ENCODE assay signal across 13 cellular contexts in genomic region chr1:35264035-35264434, GRCh38. TPM values are rescaled to one million over a fixed set of nuclear protein-coding genes. Genes with fewer than 3 reads are reported as not detected.
DNase-seq lines count a peak whose midpoint lies in the region; ATAC-seq and TF ChIP-seq lines count a peak whose summit lies in the region.
"Had no signal": no experiment of that assay in that cellular context is flagged by ENCODE, and none has a peak within 500 bp of the region (broad histone marks: within the 10 kb centered on the region; RNA-seq: fewer than 3 reads in every experiment).

No MANE protein-coding gene starts in this region.

- H3K4me3 ChIP-seq in GM23338 (no peak overlapping the region), ascending aorta (no peak overlapping the region), trophoblast cell (ENCODE audit: low read depth, low read length) (no peak overlapping the region)
- H3K4me3 ChIP-seq: HAP-1, SJCRH30 had no signal

- 0 out of 2 replicates have a peak, but pooled peaks cover 7% of the 10 kb centered on the region for H3K9me2 ChIP-seq in GM23338 (ENCODE audit: insufficient read depth)

- TF ChIP-seq CTCF in C4-2B (conservative IDR thresholded peaks at IDR 0.05) (no peak), GM23338 (conservative IDR thresholded peaks at IDR 0.05; ENCODE audit: low read depth in 2 of 2) (no peak), ascending aorta (IDR thresholded peaks at IDR 0.05) (no peak)

- no CpG with 5 or more reads among the region's 5 CpGs for WGBS in trophoblast cell (ENCODE audit: extremely low coverage, insufficient coverage, insufficient read length)

- peaks cover 3% of the 10 kb centered on the region; the same call in 1 of the 3 replicates for H3K9me3 Mint-ChIP-seq in GM23338

- peaks cover 8% of the 10 kb centered on the region for H3K79me1 ChIP-seq in trophoblast cell (ENCODE audit: low read length)

- H2BK5ac ChIP-seq in trophoblast cell (ENCODE audit: low read depth, low read length, poor library complexity), result no peak overlapping the region

- no peak overlapping the region for H3K27ac Mint-ChIP-seq in GM23338

- H3K4me1 ChIP-seq in GM23338 (ENCODE audit: insufficient read depth), result peaks cover 12% of the 10 kb centered on the region; the same call in 1 of the 2 replicates
- peaks cover 0 to 10% of the 10 kb centered on the region in 2 donors for H3K4me1 ChIP-seq in ascending aorta
- H3K4me1 ChIP-seq in trophoblast cell (ENCODE audit: control insufficient read depth in 1 of 2, insufficient read depth in 2 of 2, low read length in 2 of 2), result peaks cover 4 to 5% of the 10 kb centered on the region in 2 experiments

- no peak overlapping the region for H2AK5ac ChIP-seq in trophoblast cell (ENCODE audit: low read length)

- no peaks in the 10 kb centered on the region for H3K9me3 ChIP-seq in ascending aorta
- no peaks in the 10 kb centered on the region for H3K9me3 ChIP-seq in trophoblast cell (ENCODE audit: insufficient read depth, low read depth, low read length)
- H3K9me3 ChIP-seq: HAP-1, SJCRH30 had no signal

- intact Hi-C loops in ascending aorta (cut with DNase I), result no loop called here

- no peak overlapping the region for H3K4ac ChIP-seq in trophoblast cell (ENCODE audit: low read depth, low read length)

- H3K36me3 ChIP-seq in GM23338 (ENCODE audit: insufficient read depth) (no peaks in the 10 kb centered on the region), ascending aorta (no peaks in the 10 kb centered on the region), trophoblast cell (ENCODE audit: control insufficient read depth in 1 of 2, insufficient read depth in 2 of 2, low read length in 2 of 2) (no peaks in the 10 kb centered on the region)
- H3K36me3 ChIP-seq: HAP-1, SJCRH30 had no signal

- H4K12ac ChIP-seq in trophoblast cell (ENCODE audit: low read depth, low read length), result no peak overlapping the region

- H3K27me3 Mint-ChIP-seq in GM23338 (ENCODE audit: insufficient read depth, low read depth, poor library complexity), result peaks cover 4% of the 10 kb centered on the region

- peak overlapping the region; percentile 6 for H2BK12ac ChIP-seq in trophoblast cell (ENCODE audit: low read length)

- H3K4me3 Mint-ChIP-seq in GM23338, result no peak overlapping the region

- no peaks in the 10 kb centered on the region for H4K20me1 ChIP-seq in GM23338 (replicated peaks; ENCODE audit: insufficient read depth)

- DNase-seq in GM23338 (ENCODE audit: low spot score), result no peak
- DNase-seq in ascending aorta (ENCODE audit: low spot score in 2 of 2), result no peak
- no peak for DNase-seq in trophoblast cell
- no peak for DNase-seq in NCI-H1417 treated with DMSO at 0.1 percent for 48 hours (lab: John Stamatoyannopoulos, UW)
- no peak for DNase-seq in stimulated activated CD4-positive, alpha-beta T cell treated with anti-CD3 and anti-CD28 coated beads, Interleukin-15, amount 100 ng/mL, for 24 hours
- DNase-seq: NCI-H1092, NCI-H2081 treated with DMSO at 0.1 percent for 48 hours, NCI-H2227 treated with DMSO at 0.1 percent for 48 hours, NCI-H526, SJCRH30 had no signal

- H4K8ac ChIP-seq in trophoblast cell (ENCODE audit: low read depth, low read length), result no peak overlapping the region

- H2AFZ ChIP-seq in GM23338, result 0 out of 2 replicates have a peak overlapping the region, but pooled peaks have one; percentile 53
- H2AFZ ChIP-seq in trophoblast cell (ENCODE audit: insufficient read depth, low read length, poor library complexity), result no peak overlapping the region

- no peak overlapping the region for H2BK120ac ChIP-seq in trophoblast cell (ENCODE audit: insufficient read depth, low read length, poor library complexity)

- peaks cover 13% of the 10 kb centered on the region for H3K4me1 Mint-ChIP-seq in GM23338

- H4K91ac ChIP-seq in trophoblast cell (ENCODE audit: low read depth, low read length), result no peak overlapping the region

- no peak overlapping the region for H3K4me2 ChIP-seq in GM23338
- H3K4me2 ChIP-seq in trophoblast cell (ENCODE audit: low read length), result no peak overlapping the region

- no peaks in the 10 kb centered on the region for H3F3A ChIP-seq in GM23338 (replicated peaks; ENCODE audit: low read depth)

- H3K14ac ChIP-seq in trophoblast cell (ENCODE audit: low read length), result no peak overlapping the region

- H3K79me2 ChIP-seq in GM23338 (replicated peaks; ENCODE audit: insufficient read depth) (no peaks in the 10 kb centered on the region), trophoblast cell (ENCODE audit: control insufficient read depth, insufficient read depth, low read length, poor library complexity) (peaks cover 4% of the 10 kb centered on the region)

- H3K9ac ChIP-seq in trophoblast cell (ENCODE audit: low read length), result no peak overlapping the region

- H3K27me3 ChIP-seq in GM23338 (ENCODE audit: insufficient read depth) (no peaks in the 10 kb centered on the region), ascending aorta (no peaks in the 10 kb centered on the region), trophoblast cell (ENCODE audit: insufficient read depth, low read length) (no peaks in the 10 kb centered on the region)
- H3K27me3 ChIP-seq: SJCRH30 had no signal

- H3K27ac ChIP-seq in C4-2B, result peak overlapping the region; percentile 40
- no peak overlapping the region for H3K27ac ChIP-seq in GM23338 (ENCODE audit: low read depth)
- peak overlapping the region; percentile 38 to 58 for H3K27ac ChIP-seq in ascending aorta
- H3K27ac ChIP-seq in trophoblast cell (ENCODE audit: low read depth, low read length), result no peak overlapping the region
- H3K27ac ChIP-seq: SJCRH30 had no signal

- ATAC-seq in GM23338, result no peak
- ATAC-seq in GM21717 (IDR thresholded peaks at IDR 0.05; ENCODE audit: unreplicated experiment), result no peak

- no peak overlapping the region for H3K23ac ChIP-seq in trophoblast cell (ENCODE audit: low read length)

- H3K18ac ChIP-seq in trophoblast cell (ENCODE audit: low read length), result no peak overlapping the region

- H3K36me3 Mint-ChIP-seq in GM23338 (ENCODE audit: low read depth), result peaks cover 6% of the 10 kb centered on the region; the same call in 1 of the 3 replicates

TF ChIP-seq in GM23338, 12 proteins besides CTCF, POLR2A, EP300 and RAD21 (continues in another document):
- TF ChIP-seq EZH2 (IDR thresholded peaks at IDR 0.05; ENCODE audit: low read depth, unreplicated experiment), result no peak
- TF ChIP-seq, protein P1, sequence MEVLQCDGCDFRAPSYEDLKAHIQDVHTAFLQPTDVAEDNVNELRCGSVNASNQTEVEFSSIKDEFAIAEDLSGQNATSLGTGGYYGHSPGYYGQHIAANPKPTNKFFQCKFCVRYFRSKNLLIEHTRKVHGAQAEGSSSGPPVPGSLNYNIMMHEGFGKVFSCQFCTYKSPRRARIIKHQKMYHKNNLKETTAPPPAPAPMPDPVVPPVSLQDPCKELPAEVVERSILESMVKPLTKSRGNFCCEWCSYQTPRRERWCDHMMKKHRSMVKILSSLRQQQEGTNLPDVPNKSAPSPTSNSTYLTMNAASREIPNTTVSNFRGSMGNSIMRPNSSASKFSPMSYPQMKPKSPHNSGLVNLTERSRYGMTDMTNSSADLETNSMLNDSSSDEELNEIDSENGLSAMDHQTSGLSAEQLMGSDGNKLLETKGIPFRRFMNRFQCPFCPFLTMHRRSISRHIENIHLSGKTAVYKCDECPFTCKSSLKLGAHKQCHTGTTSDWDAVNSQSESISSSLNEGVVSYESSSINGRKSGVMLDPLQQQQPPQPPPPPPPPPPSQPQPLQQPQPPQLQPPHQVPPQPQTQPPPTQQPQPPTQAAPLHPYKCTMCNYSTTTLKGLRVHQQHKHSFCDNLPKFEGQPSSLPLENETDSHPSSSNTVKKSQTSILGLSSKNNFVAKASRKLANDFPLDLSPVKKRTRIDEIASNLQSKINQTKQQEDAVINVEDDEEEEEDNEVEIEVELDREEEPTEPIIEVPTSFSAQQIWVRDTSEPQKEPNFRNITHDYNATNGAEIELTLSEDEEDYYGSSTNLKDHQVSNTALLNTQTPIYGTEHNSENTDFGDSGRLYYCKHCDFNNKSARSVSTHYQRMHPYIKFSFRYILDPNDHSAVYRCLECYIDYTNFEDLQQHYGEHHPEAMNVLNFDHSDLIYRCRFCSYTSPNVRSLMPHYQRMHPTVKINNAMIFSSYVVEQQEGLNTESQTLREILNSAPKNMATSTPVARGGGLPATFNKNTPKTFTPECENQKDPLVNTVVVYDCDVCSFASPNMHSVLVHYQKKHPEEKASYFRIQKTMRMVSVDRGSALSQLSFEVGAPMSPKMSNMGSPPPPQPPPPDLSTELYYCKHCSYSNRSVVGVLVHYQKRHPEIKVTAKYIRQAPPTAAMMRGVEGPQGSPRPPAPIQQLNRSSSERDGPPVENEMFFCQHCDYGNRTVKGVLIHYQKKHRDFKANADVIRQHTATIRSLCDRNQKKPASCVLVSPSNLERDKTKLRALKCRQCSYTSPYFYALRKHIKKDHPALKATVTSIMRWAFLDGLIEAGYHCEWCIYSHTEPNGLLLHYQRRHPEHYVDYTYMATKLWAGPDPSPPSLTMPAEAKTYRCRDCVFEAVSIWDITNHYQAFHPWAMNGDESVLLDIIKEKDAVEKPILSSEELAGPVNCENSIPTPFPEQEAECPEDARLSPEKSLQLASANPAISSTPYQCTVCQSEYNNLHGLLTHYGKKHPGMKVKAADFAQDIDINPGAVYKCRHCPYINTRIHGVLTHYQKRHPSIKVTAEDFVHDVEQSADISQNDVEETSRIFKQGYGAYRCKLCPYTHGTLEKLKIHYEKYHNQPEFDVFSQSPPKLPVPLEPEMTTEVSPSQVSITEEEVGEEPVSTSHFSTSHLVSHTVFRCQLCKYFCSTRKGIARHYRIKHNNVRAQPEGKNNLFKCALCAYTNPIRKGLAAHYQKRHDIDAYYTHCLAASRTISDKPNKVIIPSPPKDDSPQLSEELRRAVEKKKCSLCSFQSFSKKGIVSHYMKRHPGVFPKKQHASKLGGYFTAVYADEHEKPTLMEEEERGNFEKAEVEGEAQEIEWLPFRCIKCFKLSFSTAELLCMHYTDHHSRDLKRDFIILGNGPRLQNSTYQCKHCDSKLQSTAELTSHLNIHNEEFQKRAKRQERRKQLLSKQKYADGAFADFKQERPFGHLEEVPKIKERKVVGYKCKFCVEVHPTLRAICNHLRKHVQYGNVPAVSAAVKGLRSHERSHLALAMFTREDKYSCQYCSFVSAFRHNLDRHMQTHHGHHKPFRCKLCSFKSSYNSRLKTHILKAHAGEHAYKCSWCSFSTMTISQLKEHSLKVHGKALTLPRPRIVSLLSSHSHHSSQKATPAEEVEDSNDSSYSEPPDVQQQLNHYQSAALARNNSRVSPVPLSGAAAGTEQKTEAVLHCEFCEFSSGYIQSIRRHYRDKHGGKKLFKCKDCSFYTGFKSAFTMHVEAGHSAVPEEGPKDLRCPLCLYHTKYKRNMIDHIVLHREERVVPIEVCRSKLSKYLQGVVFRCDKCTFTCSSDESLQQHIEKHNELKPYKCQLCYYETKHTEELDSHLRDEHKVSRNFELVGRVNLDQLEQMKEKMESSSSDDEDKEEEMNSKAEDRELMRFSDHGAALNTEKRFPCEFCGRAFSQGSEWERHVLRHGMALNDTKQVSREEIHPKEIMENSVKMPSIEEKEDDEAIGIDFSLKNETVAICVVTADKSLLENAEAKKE (CRISPR knock-in tag; IDR thresholded peaks at IDR 0.05), result no peak
- TF ChIP-seq EZH2phosphoT487 (IDR thresholded peaks at IDR 0.05; ENCODE audit: unreplicated experiment), result no peak

RNA-seq across cellular contexts. Expression of gene ZMYM4, which starts 4.5 kb away (rescaled TPM):
- 44.9 and 65.4 TPM in 2 replicates for total RNA-seq in GM23338 (2014; rRNA removed; shearing (Covaris generic))
- 62.1 and 68.5 TPM in 2 replicates for polyA plus RNA-seq in GM23338 (2016; fragmentation: Nextera tagmentation; extraction: Ambion mirVana)
- total RNA-seq in ascending aorta, result 9.6 TPM
- 18.6 and 20.9 TPM in 2 replicates for polyA plus RNA-seq in trophoblast cell (2013)

Comparison
In these comparisons a context has a peak if more than half of its experiments do, and no peak if none do; other contexts are left out.
1. H3K27ac ChIP-seq: peak in C4-2B (single experiment) and ascending aorta (2 of 2); none in GM23338 (single experiment) and trophoblast cell (single experiment).